14 cellular contexts compared by ENCODE assay signal in genomic region chr7:39400836-39401235, GRCh38.
DNase-seq lines count a peak whose midpoint lies in the region; ATAC-seq and TF ChIP-seq lines count a peak whose summit lies in the region.
"Had no signal": no experiment of that assay in that cellular context is flagged by ENCODE, and none has a peak within 500 bp of the region (broad histone marks: within the 10 kb centered on the region; RNA-seq: fewer than 3 reads in every experiment).

No MANE protein-coding gene starts in this region.

- H3K4me3 ChIP-seq in GM23338, result no peak overlapping the region
- no peak overlapping the region for H3K4me3 ChIP-seq in HEK293 (ENCODE audit: low read depth, low read length)
- no peak overlapping the region for H3K4me3 ChIP-seq in neural progenitor cell
- H3K4me3 ChIP-seq: BLaER1 treated with 17β-estradiol and CSF1 and Interleukin-3, amounts not matched to agents 10 nM and 100 nM; GM23248; HAP-1 had no signal

- H3K27me3 Mint-ChIP-seq in GM23338 (ENCODE audit: insufficient read depth, low read depth, poor library complexity), result no peaks in the 10 kb centered on the region
- H3K27me3 Mint-ChIP-seq in WTC11 (ENCODE audit: low read depth), result no peaks in the 10 kb centered on the region
- peaks cover 7% of the 10 kb centered on the region for H3K27me3 Mint-ChIP-seq in neural progenitor cell (ENCODE audit: insufficient read depth, low read depth)

- no peak for TF ChIP-seq CTCF in GM23338 (conservative IDR thresholded peaks at IDR 0.05; ENCODE audit: low read depth in 2 of 2)
- TF ChIP-seq CTCF in HEK293 (tag by site-specific recombination; IDR thresholded peaks at IDR 0.05), result no peak
- no peak for TF ChIP-seq CTCF in WTC11 (IDR thresholded peaks at IDR 0.05)
- TF ChIP-seq CTCF in neural progenitor cell (IDR thresholded peaks at IDR 0.05), result no peak

- CTCF ChIA-PET in HEK293 (lab: Yijun Ruan, JAX) (no interaction called here), WTC11 (lab: Charles Lee) (interaction anchor here (1.2 kb wide), 1 partner anchor 53 kb away, joined by 4 read pairs; no protein-coding TSS in a partner anchor)

- peaks cover 4% of the 10 kb centered on the region; the same call in 1 of the 2 replicates for H3K9me2 ChIP-seq in GM23338 (ENCODE audit: insufficient read depth)

- no peak overlapping the region for H3K27ac ChIP-seq in GM23338 (ENCODE audit: low read depth)
- H3K27ac ChIP-seq in HEK293 (ENCODE audit: extremely low read depth, low read depth, low read length), result no peak overlapping the region
- no peak overlapping the region for H3K27ac ChIP-seq in neural progenitor cell
- H3K27ac ChIP-seq: BLaER1 treated with 17β-estradiol and CSF1 and Interleukin-3, amounts not matched to agents 10 nM and 100 nM; GM23248 had no signal

- H3K4me2 ChIP-seq in GM23338, result peak overlapping the region; percentile 31; the same call in 1 of the 2 replicates
- H3K4me2 ChIP-seq in neural progenitor cell, result no peak overlapping the region
- H3K4me2 ChIP-seq: BLaER1 treated with 17β-estradiol and CSF1 and Interleukin-3, amounts not matched to agents 10 nM and 100 nM had no signal

- H3K36me3 Mint-ChIP-seq in GM23338 (ENCODE audit: low read depth) (no peaks in the 10 kb centered on the region), WTC11 (no peaks in the 10 kb centered on the region), neural progenitor cell (no peaks in the 10 kb centered on the region)
- H3K36me3 Mint-ChIP-seq: CD4-positive, CD25-positive, alpha-beta regulatory T cell had no signal

- H3K9me3 Mint-ChIP-seq in GM23338 (no peaks in the 10 kb centered on the region), WTC11 (no peaks in the 10 kb centered on the region), neural progenitor cell (no peaks in the 10 kb centered on the region)

- POLR2A ChIA-PET in HEK293 (lab: Yijun Ruan, JAX), result no interaction called here
- POLR2A ChIA-PET in WTC11 (lab: Charles Lee), result no interaction called here

- no peaks in the 10 kb centered on the region for H3K27me3 ChIP-seq in GM23338 (ENCODE audit: insufficient read depth)
- no peaks in the 10 kb centered on the region for H3K27me3 ChIP-seq in neural progenitor cell
- H3K27me3 ChIP-seq: BLaER1 treated with 17β-estradiol and CSF1 and Interleukin-3, amounts not matched to agents 10 nM and 100 nM had no signal

- H3K4me1 Mint-ChIP-seq in GM23338, result peaks cover 23% of the 10 kb centered on the region
- H3K4me1 Mint-ChIP-seq in WTC11, result peaks cover 24% of the 10 kb centered on the region
- peaks cover 2% of the 10 kb centered on the region for H3K4me1 Mint-ChIP-seq in neural progenitor cell
- H3K4me1 Mint-ChIP-seq: CD4-positive, CD25-positive, alpha-beta regulatory T cell had no signal

- H3K4me1 ChIP-seq in GM23338 (ENCODE audit: insufficient read depth) (peaks cover 11% of the 10 kb centered on the region), HEK293 (ENCODE audit: control insufficient read depth, insufficient read depth, low read length) (no peaks in the 10 kb centered on the region), neural progenitor cell (no peaks in the 10 kb centered on the region)
- H3K4me1 ChIP-seq: BLaER1 treated with 17β-estradiol and CSF1 and Interleukin-3, amounts not matched to agents 10 nM and 100 nM had no signal

- no peak overlapping the region for H3K27ac Mint-ChIP-seq in GM23338
- no peak overlapping the region for H3K27ac Mint-ChIP-seq in WTC11
- H3K27ac Mint-ChIP-seq in neural progenitor cell, result no peak overlapping the region
- H3K27ac Mint-ChIP-seq: CD4-positive, CD25-positive, alpha-beta regulatory T cell had no signal

- H3K4me3 Mint-ChIP-seq in GM23338, result no peak overlapping the region
- no peak overlapping the region for H3K4me3 Mint-ChIP-seq in WTC11
- H3K4me3 Mint-ChIP-seq in neural progenitor cell, result no peak overlapping the region
- H3K4me3 Mint-ChIP-seq: CD4-positive, CD25-positive, alpha-beta regulatory T cell had no signal

- no peaks in the 10 kb centered on the region for H3F3A ChIP-seq in GM23338 (replicated peaks; ENCODE audit: low read depth)
- no peaks in the 10 kb centered on the region for H3F3A ChIP-seq in neural progenitor cell (ENCODE audit: low read depth)

- no peak overlapping the region for H3K9ac ChIP-seq in neural progenitor cell
- H3K9ac ChIP-seq: BLaER1 treated with 17β-estradiol and CSF1 and Interleukin-3, amounts not matched to agents 10 nM and 100 nM; GM23248 had no signal

- H2AFZ ChIP-seq in GM23338 (peak overlapping the region; percentile 90), neural progenitor cell (replicated peaks) (peak overlapping the region; percentile 63)
- H2AFZ ChIP-seq: GM23248 had no signal

- DNase-seq in GM23338 (ENCODE audit: low spot score) (no peak), WTC11 (ENCODE audit: low spot score) (no peak), neural progenitor cell (ENCODE audit: low spot score) (no peak), GDM1 (lab: John Stamatoyannopoulos, UW) (no peak)
- DNase-seq: ACHN; CD4-positive, CD25-positive, alpha-beta regulatory T cell; DMS53; GM23248; Karpas-422 had no signal

- H4K20me1 ChIP-seq in GM23338 (replicated peaks; ENCODE audit: insufficient read depth), result no peaks in the 10 kb centered on the region
- no peaks in the 10 kb centered on the region for H4K20me1 ChIP-seq in neural progenitor cell (ENCODE audit: low read depth)
- H4K20me1 ChIP-seq: BLaER1 treated with 17β-estradiol and CSF1 and Interleukin-3, amounts not matched to agents 10 nM and 100 nM had no signal

- H3K79me2 ChIP-seq in GM23338 (replicated peaks; ENCODE audit: insufficient read depth) (no peaks in the 10 kb centered on the region), neural progenitor cell (ENCODE audit: low read depth) (no peaks in the 10 kb centered on the region)

- H3K9me3 ChIP-seq in HEK293 (ENCODE audit: control insufficient read depth, insufficient read depth, low read depth, low read length) (no peaks in the 10 kb centered on the region), neural progenitor cell (ENCODE audit: low read depth) (no peaks in the 10 kb centered on the region)
- H3K9me3 ChIP-seq: BLaER1 treated with 17β-estradiol and CSF1 and Interleukin-3, amounts not matched to agents 10 nM and 100 nM; HAP-1 had no signal

- no peaks in the 10 kb centered on the region for H3K36me3 ChIP-seq in GM23338 (ENCODE audit: insufficient read depth)
- H3K36me3 ChIP-seq in HEK293 (ENCODE audit: control insufficient read depth in 2 of 2, insufficient read depth in 1 of 2, low read length in 2 of 2), result no peaks in the 10 kb centered on the region
- no peaks in the 10 kb centered on the region for H3K36me3 ChIP-seq in neural progenitor cell
- H3K36me3 ChIP-seq: BLaER1 treated with 17β-estradiol and CSF1 and Interleukin-3, amounts not matched to agents 10 nM and 100 nM; HAP-1 had no signal

- ATAC-seq in GM23338 (peak; percentile 52; the same call in 2 of the 3 replicates), WTC11 (peak; percentile 44; the same call in 1 of the 2 replicates), HG02798 (IDR thresholded peaks at IDR 0.05; ENCODE audit: poor library complexity, unreplicated experiment) (no peak), GM18498 (IDR thresholded peaks at IDR 0.05; ENCODE audit: unreplicated experiment) (no peak)

TF ChIP-seq in GM23338, 12 proteins besides CTCF, POLR2A, EP300 and RAD21 (continues in another document):
- TF ChIP-seq STAT1 (IDR thresholded peaks at IDR 0.05; ENCODE audit: unreplicated experiment) (no peak), EZH2 (IDR thresholded peaks at IDR 0.05; ENCODE audit: low read depth, unreplicated experiment) (no peak), ETS1 (IDR thresholded peaks at IDR 0.05) (no peak)

TF ChIP-seq in HEK293, 187 proteins besides CTCF, POLR2A, EP300 and RAD21:
- TF ChIP-seq ZNF239 (tag by site-specific recombination; IDR thresholded peaks at IDR 0.05) (no peak), SP3 (tag by site-specific recombination; IDR thresholded peaks at IDR 0.05) (0 out of 2 replicates have a peak, but pooled peaks have one; percentile 22), ZSCAN30 (tag by site-specific recombination; IDR thresholded peaks at IDR 0.05) (no peak), ZNF133 (tag by site-specific recombination; IDR thresholded peaks at IDR 0.05) (no peak), ZNF214 (tag by site-specific recombination; IDR thresholded peaks at IDR 0.05; ENCODE audit: borderline replicate concordance) (no peak), ZSCAN4 (tag by site-specific recombination; IDR thresholded peaks at IDR 0.05) (no peak)

TF ChIP-seq in WTC11, 78 proteins besides CTCF, POLR2A, EP300 and RAD21:
- TF ChIP-seq ZNF396 (CRISPR knock-in tag; IDR thresholded peaks at IDR 0.05; ENCODE audit: borderline replicate concordance) (no peak), ZSCAN18 (CRISPR knock-in tag; IDR thresholded peaks at IDR 0.05) (no peak), EMX1 (CRISPR knock-in tag; IDR thresholded peaks at IDR 0.05) (no peak), FOXP1 (CRISPR knock-in tag; IDR thresholded peaks at IDR 0.05; ENCODE audit: borderline replicate concordance) (no peak), TCF7 (CRISPR knock-in tag; IDR thresholded peaks at IDR 0.05; ENCODE audit: low read depth) (no peak), TEAD1 (CRISPR knock-in tag; IDR thresholded peaks at IDR 0.05) (no peak), MYBL2 (CRISPR knock-in tag; IDR thresholded peaks at IDR 0.05) (no peak), GTF2I (CRISPR knock-in tag; conservative IDR thresholded peaks at IDR 0.05) (no peak), ZNF671 (CRISPR knock-in tag; IDR thresholded peaks at IDR 0.05) (no peak), JAZF1 (CRISPR knock-in tag; IDR thresholded peaks at IDR 0.05) (no peak), ZNF317 (CRISPR knock-in tag; IDR thresholded peaks at IDR 0.05; ENCODE audit: borderline replicate concordance, low read depth) (no peak), NR3C1 (CRISPR knock-in tag; conservative IDR thresholded peaks at IDR 0.05; ENCODE audit: low read depth) (no peak), ATF1 (CRISPR knock-in tag; IDR thresholded peaks at IDR 0.05) (no peak), KAT7 (CRISPR knock-in tag; IDR thresholded peaks at IDR 0.05; ENCODE audit: borderline replicate concordance) (no peak)
TF ChIP-seq in WTC11: peak in this region for 0.

Comparison
In these comparisons a context has a peak if more than half of its experiments do, and no peak if none do; other contexts are left out.
1. ATAC-seq: peak in GM23338 (single experiment) and WTC11 (single experiment); none in HG02798 (single experiment) and GM18498 (single experiment).